7 cellular contexts compared by ENCODE assay signal in genomic region chr6:85085875-85086274, GRCh38.
"Had no signal": no experiment of that assay in that cellular context is flagged by ENCODE, and none has a peak within 500 bp of the region (broad histone marks: within the 10 kb centered on the region; RNA-seq: fewer than 3 reads in every experiment).

No MANE protein-coding gene starts in this region.

- H3K4me3 ChIP-seq: GM12878 had no signal

- DNase-seq: GDM1, GF-D8 had no signal

- ATAC-seq: GM12878 had no signal

- FAIRE-seq: G401.6, GM12878, GM12891, GM18507, GM19239 had no signal
